1 cellular context compared by ENCODE assay signal in genomic region chr7:45697576-45698136, GRCh38.
TF ChIP-seq lines count a peak whose summit lies in the region.

No MANE protein-coding gene starts in this region.

TF ChIP-seq in IMR-90, 13 proteins besides CTCF, POLR2A, EP300 and RAD21 (continued from another document):
- no peak for TF ChIP-seq ELK1 (IDR thresholded peaks at IDR 0.05; ENCODE audit: borderline replicate concordance, low read depth, low read length)
- no peak for TF ChIP-seq MXI1 (IDR thresholded peaks at IDR 0.05; ENCODE audit: borderline replicate concordance, low read depth, low read length)
- TF ChIP-seq MAZ (IDR thresholded peaks at IDR 0.05; ENCODE audit: borderline replicate concordance, low read depth, low read length): no peak
- no peak for TF ChIP-seq USF2 (IDR thresholded peaks at IDR 0.05; ENCODE audit: low read depth, low read length)
